ENCODE assay signal across 8 cellular contexts in the genomic region with DNA sequence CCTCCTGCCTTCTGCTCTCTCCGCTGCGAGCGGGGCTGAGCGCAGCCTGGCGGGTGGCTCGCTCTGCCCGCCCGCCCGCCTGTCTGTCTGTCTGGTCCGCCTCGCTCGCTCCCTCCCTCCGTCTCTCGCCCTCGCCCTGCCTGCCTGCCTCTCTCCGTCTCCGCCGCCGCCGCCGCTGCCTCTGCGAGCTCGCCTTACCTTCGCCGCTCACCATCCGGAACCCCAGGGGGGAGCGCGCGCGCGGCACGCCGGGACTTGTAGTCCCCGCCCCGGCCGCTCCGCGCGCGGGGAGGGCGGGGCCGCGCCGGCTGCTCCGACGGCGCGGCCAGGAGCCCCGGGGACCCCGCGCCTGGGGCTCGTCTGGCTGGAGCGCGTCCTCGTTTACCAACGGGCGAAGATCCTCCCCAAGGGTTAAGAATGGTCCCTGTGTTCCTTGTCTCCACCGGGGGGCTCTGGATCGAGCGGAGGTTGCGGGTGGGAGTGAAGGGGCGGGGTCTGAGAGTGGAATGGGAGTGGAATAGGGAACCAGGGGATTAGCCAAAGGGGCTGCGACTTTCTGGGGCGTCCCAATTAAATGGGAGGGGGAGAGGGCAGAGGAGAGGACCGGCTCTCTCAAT. TPM values are rescaled to one million over a fixed set of nuclear protein-coding genes. Genes with fewer than 3 reads are reported as not detected.
A peak's percentile ranks its signal among the peaks of the same experiment; 100 is the strongest.
DNase-seq lines count a peak whose midpoint lies in the region; ATAC-seq, FAIRE-seq and TF ChIP-seq lines count a peak whose summit lies in the region.

A gene with protein sequence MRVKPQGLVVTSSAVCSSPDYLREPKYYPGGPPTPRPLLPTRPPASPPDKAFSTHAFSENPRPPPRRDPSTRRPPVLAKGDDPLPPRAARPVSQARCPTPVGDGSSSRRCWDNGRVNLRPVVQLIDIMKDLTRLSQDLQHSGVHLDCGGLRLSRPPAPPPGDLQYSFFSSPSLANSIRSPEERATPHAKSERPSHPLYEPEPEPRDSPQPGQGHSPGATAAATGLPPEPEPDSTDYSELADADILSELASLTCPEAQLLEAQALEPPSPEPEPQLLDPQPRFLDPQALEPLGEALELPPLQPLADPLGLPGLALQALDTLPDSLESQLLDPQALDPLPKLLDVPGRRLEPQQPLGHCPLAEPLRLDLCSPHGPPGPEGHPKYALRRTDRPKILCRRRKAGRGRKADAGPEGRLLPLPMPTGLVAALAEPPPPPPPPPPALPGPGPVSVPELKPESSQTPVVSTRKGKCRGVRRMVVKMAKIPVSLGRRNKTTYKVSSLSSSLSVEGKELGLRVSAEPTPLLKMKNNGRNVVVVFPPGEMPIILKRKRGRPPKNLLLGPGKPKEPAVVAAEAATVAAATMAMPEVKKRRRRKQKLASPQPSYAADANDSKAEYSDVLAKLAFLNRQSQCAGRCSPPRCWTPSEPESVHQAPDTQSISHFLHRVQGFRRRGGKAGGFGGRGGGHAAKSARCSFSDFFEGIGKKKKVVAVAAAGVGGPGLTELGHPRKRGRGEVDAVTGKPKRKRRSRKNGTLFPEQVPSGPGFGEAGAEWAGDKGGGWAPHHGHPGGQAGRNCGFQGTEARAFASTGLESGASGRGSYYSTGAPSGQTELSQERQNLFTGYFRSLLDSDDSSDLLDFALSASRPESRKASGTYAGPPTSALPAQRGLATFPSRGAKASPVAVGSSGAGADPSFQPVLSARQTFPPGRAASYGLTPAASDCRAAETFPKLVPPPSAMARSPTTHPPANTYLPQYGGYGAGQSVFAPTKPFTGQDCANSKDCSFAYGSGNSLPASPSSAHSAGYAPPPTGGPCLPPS (N-terminal part only) (minus strand): TSS at position 183 of the 617 bp plus-strand sequence. CDS start 52,029 bp downstream, outside the sequence.

- peak; percentile 92 for DNase-seq in BE2C
- peak; percentile 82 for DNase-seq in Jurkat, Clone E6-1 (ENCODE audit: low read depth, low spot score)
- peak; percentile 68 for DNase-seq in RCC 7860 (ENCODE audit: low spot score)
- DNase-seq in activated T-cell treated with anti-CD3 and anti-CD28 coated beads, Interleukin-2, amount 50 U/mL, for 4 hours = peak; percentile 87
- DNase-seq in stimulated activated CD8-positive, alpha-beta memory T cell treated with anti-CD3 and anti-CD28 coated beads, Interleukin-4, amount 100 ng/mL, for 4 hours (ENCODE audit: low read depth in 2 of 2, low spot score in 1 of 2) = peak; percentile 67 to 81

- H3K9ac ChIP-seq in muscle layer of colon (ENCODE audit: low read length) = no peak within 1 kb of the TSS

- no peaks in the 10 kb centered on the region for H3K36me3 Mint-ChIP-seq in activated T-cell treated with anti-CD3 and anti-CD28 coated beads, Interleukin-2, amount 50 U/mL, for 4 hours (ENCODE audit: insufficient read depth)

- peak within 1 kb of the TSS; percentile 92 for H3K27ac ChIP-seq in muscle layer of colon (ENCODE audit: low read depth, low read length)

- H3K4me1 Mint-ChIP-seq in activated T-cell treated with anti-CD3 and anti-CD28 coated beads, Interleukin-2, amount 50 U/mL, for 4 hours (ENCODE audit: low read depth) = peaks cover 46% of the 10 kb centered on the region

- H3K4me3 ChIP-seq in BE2C (ENCODE audit: low read depth, low read length) = peak within 1 kb of the TSS; percentile 71
- peak within 1 kb of the TSS; percentile 82 for H3K4me3 ChIP-seq in Jurkat, Clone E6-1 (ENCODE audit: low read length)
- peak within 1 kb of the TSS; percentile 63 to 99 for H3K4me3 ChIP-seq in muscle layer of colon (ENCODE audit: low read depth in 1 of 2, low read length in 2 of 2)

- ATAC-seq in GM19463 (IDR thresholded peaks at IDR 0.05; ENCODE audit: unreplicated experiment) (peak; percentile 55), esophagus mucosa (peak; percentile 60)
- ATAC-seq in activated T-cell treated with anti-CD3 and anti-CD28 coated beads, Interleukin-2, amount 50 U/mL, for 4 hours = peak; percentile 88 to 89

- FAIRE-seq in RCC 7860 (lab: Jason Lieb, UNC) = no peak

- H3K9me3 Mint-ChIP-seq in activated T-cell treated with anti-CD3 and anti-CD28 coated beads, Interleukin-2, amount 50 U/mL, for 4 hours = no peaks in the 10 kb centered on the region

- H3K4me1 ChIP-seq in BE2C (peaks cover 13% of the 10 kb centered on the region), muscle layer of colon (ENCODE audit: insufficient read depth, low read length) (peaks cover 47% of the 10 kb centered on the region)

- H3K27me3 ChIP-seq in BE2C (no peaks in the 10 kb centered on the region), muscle layer of colon (ENCODE audit: control insufficient read depth in 1 of 2, insufficient read depth in 2 of 2, low read length in 2 of 2) (no peaks in the 10 kb centered on the region)

- H3K9me3 ChIP-seq in BE2C = no peaks in the 10 kb centered on the region
- H3K9me3 ChIP-seq in muscle layer of colon (ENCODE audit: low read length) = no peaks in the 10 kb centered on the region

- H3K27me3 Mint-ChIP-seq in activated T-cell treated with anti-CD3 and anti-CD28 coated beads, Interleukin-2, amount 50 U/mL, for 4 hours (ENCODE audit: low read depth) = no peaks in the 10 kb centered on the region

- H3K4me3 Mint-ChIP-seq in activated T-cell treated with anti-CD3 and anti-CD28 coated beads, Interleukin-2, amount 50 U/mL, for 4 hours = peak within 1 kb of the TSS; percentile 92

- TF ChIP-seq CTCF in BE2C (IDR thresholded peaks at IDR 0.05; ENCODE audit: low read depth, low read length) = no peak

- H3K36me3 ChIP-seq in BE2C (no peaks in the 10 kb centered on the region), muscle layer of colon (ENCODE audit: insufficient read depth, low read length) (no peaks in the 10 kb centered on the region)

RNA-seq across cellular contexts. Expression of the gene that starts here (rescaled TPM):
- 49.9 TPM for polyA plus RNA-seq in BE2C (2012; ENCODE audit: insufficient read depth, insufficient read length, low read depth)
- polyA plus RNA-seq in Jurkat, Clone E6-1 (2012; ENCODE audit: insufficient read depth, insufficient read length) = 14.8 TPM
- 1 to 10 TPM; 7.6 to 9.4 (median 8.6) TPM for total RNA-seq in activated T-cell treated with anti-CD3 and anti-CD28 coated beads, Interleukin-2, amount 50 U/mL, for 4 hours
- 51.7 TPM for total RNA-seq in esophagus mucosa

Comparison
In these comparisons a context has a peak if more than half of its experiments do, and no peak if none do; other contexts are left out.
1. Peak in every context shown above with its lines: DNase-seq, ATAC-seq, H3K4me3 ChIP-seq and H3K27ac ChIP-seq.